26 cellular contexts compared by ENCODE assay signal in genomic region chr15:43215961-43216360, GRCh38. TPM values are rescaled to one million over a fixed set of nuclear protein-coding genes. Genes with fewer than 3 reads are reported as not detected.
DNase-seq lines count a peak whose midpoint lies in the region; ATAC-seq and TF ChIP-seq lines count a peak whose summit lies in the region.
"Had no signal": no experiment of that assay in that cellular context is flagged by ENCODE, and none has a peak within 500 bp of the region (broad histone marks: within the 10 kb centered on the region; RNA-seq: fewer than 3 reads in every experiment).

No MANE protein-coding gene starts in this region.

- no peak overlapping the region for H2AFZ ChIP-seq in PC-9

- POLR2A ChIA-PET in PC-9 (lab: Charles Lee; ENCODE audit: unreplicated experiment) = interaction anchor here (0.7 kb wide), 1 partner anchor 70 kb away, joined by 4 read pairs; no protein-coding TSS in a partner anchor

- H3K9me2 ChIP-seq in PC-9 (ENCODE audit: insufficient read depth) = no peaks in the 10 kb centered on the region

- 0 out of 2 replicates have a peak, but pooled peaks cover 3% of the 10 kb centered on the region for H3F3A ChIP-seq in PC-9 (ENCODE audit: insufficient read depth, low read depth)

- H3K9me3 ChIP-seq in PC-9 (ENCODE audit: insufficient read depth, low read depth) = no peaks in the 10 kb centered on the region
- H3K9me3 ChIP-seq: heart left ventricle, lower lobe of right lung, suprapubic skin, uterus had no signal

- no peak overlapping the region for H3K27ac ChIP-seq in PC-9
- H3K27ac ChIP-seq: 22Rv1; BLaER1 treated with 17β-estradiol and CSF1 and Interleukin-3, amounts not matched to agents 10 nM and 100 nM; heart left ventricle; lower lobe of right lung; suprapubic skin; uterus had no signal

- H3K36me3 ChIP-seq in PC-9 (ENCODE audit: low read depth) = no peaks in the 10 kb centered on the region
- H3K36me3 ChIP-seq: BLaER1 treated with 17β-estradiol and CSF1 and Interleukin-3, amounts not matched to agents 10 nM and 100 nM; heart left ventricle; lower lobe of right lung; suprapubic skin; uterus had no signal

- H4K20me1 ChIP-seq in PC-9 (ENCODE audit: insufficient read depth) = no peaks in the 10 kb centered on the region
- H4K20me1 ChIP-seq: BLaER1 treated with 17β-estradiol and CSF1 and Interleukin-3, amounts not matched to agents 10 nM and 100 nM had no signal

- CTCF ChIA-PET in PC-9 (lab: Charles Lee) = no interaction called here

- TF ChIP-seq CTCF in PC-9 (conservative IDR thresholded peaks at IDR 0.05) = no peak
- TF ChIP-seq CTCF in epithelial cell of esophagus (IDR thresholded peaks at IDR 0.05; ENCODE audit: insufficient read depth, low read depth, low read length, missing control alignments) = no peak

- intact Hi-C loops in PC-9 (cut with micrococcal nuclease; ENCODE audit: unreplicated experiment) = no loop called here
- intact Hi-C loops in posterior vena cava (cut with DNase I) = loop anchor here in 1 of 2 donors (5.0 kb wide), 1 partner anchor 591 kb away; no protein-coding TSS in a partner anchor

- H3K4me2 ChIP-seq in PC-9 = no peak overlapping the region
- H3K4me2 ChIP-seq: BLaER1 treated with 17β-estradiol and CSF1 and Interleukin-3, amounts not matched to agents 10 nM and 100 nM had no signal

- H3K27me3 ChIP-seq in PC-9 (ENCODE audit: insufficient read depth, low read depth) = no peaks in the 10 kb centered on the region
- H3K27me3 ChIP-seq: BLaER1 treated with 17β-estradiol and CSF1 and Interleukin-3, amounts not matched to agents 10 nM and 100 nM; heart left ventricle; suprapubic skin; uterus had no signal

- ATAC-seq in GM19328 (IDR thresholded peaks at IDR 0.05; ENCODE audit: unreplicated experiment) (no peak), GM21367 (IDR thresholded peaks at IDR 0.05; ENCODE audit: unreplicated experiment) (no peak)
- ATAC-seq: activated CD4-positive, CD25-positive, alpha-beta regulatory T cell treated with anti-CD3 and anti-CD28 coated beads, Interleukin-2, amount 50 U/mL, for 24 hours; activated CD8-positive, alpha-beta T cell treated with anti-CD3 and anti-CD28 coated beads, Interleukin-2, amount 10 ng/mL, durations not matched to agents 7 days and 5 days; activated T-cell treated with anti-CD3 and anti-CD28 coated beads, Interleukin-2, amount 50 U/mL, for 4 hours; heart left ventricle; lower lobe of right lung; right cardiac atrium had no signal

- peak; percentile 77 for DNase-seq in DMS53 (lab: John Stamatoyannopoulos, UW)
- no peak for DNase-seq in DMS53 treated with DMSO at 0.1 percent for 48 hours (lab: John Stamatoyannopoulos, UW; ENCODE audit: unreplicated experiment)
- DNase-seq in PC-9 = peak; percentile 32 to 69
- peak; percentile 76 for DNase-seq in epithelial cell of esophagus (ENCODE audit: low read depth)
- DNase-seq in posterior vena cava (ENCODE audit: low spot score) = peak; percentile 30
- no peak for DNase-seq in stimulated activated CD4-positive, alpha-beta T cell treated with anti-CD3 and anti-CD28 coated beads, Interleukin-4, amount 100 ng/mL, for 1 hour
- DNase-seq: activated CD8-positive, alpha-beta T cell treated with anti-CD3 and anti-CD28 coated beads, Interleukin-2, amount 10 ng/mL, durations not matched to agents 7 days and 5 days; activated naive CD4-positive, alpha-beta T cell treated with anti-CD3 and anti-CD28 coated beads for 36 hours; activated T-cell treated with anti-CD3 and anti-CD28 coated beads, Interleukin-2, amount 50 U/mL, for 4 hours; anterior cingulate cortex; Calu3; heart left ventricle; KG1; lower lobe of right lung; NCI-H187 treated with DMSO at 0.1 percent for 48 hours; NCI-H226; right cardiac atrium; stimulated activated CD4-positive, alpha-beta T cell treated with anti-CD3 and anti-CD28 coated beads, Interleukin-15, amount 100 ng/mL, for 24 hours; uterus had no signal

- no TSS peak for BruUV-seq in PC-9 (replicated peaks; lab: Mats Ljungman, UMichigan)

- no peak overlapping the region for H3K4me3 ChIP-seq in PC-9
- H3K4me3 ChIP-seq in epithelial cell of esophagus (ENCODE audit: low read length) = no peak overlapping the region
- H3K4me3 ChIP-seq: BLaER1 treated with 17β-estradiol and CSF1 and Interleukin-3, amounts not matched to agents 10 nM and 100 nM; heart left ventricle; lower lobe of right lung; suprapubic skin; uterus had no signal

- H3K79me2 ChIP-seq in PC-9 (ENCODE audit: low read depth) = no peaks in the 10 kb centered on the region

- H3K4me1 ChIP-seq in PC-9 (replicated peaks; ENCODE audit: insufficient read depth) = no peaks in the 10 kb centered on the region
- H3K4me1 ChIP-seq: BLaER1 treated with 17β-estradiol and CSF1 and Interleukin-3, amounts not matched to agents 10 nM and 100 nM; lower lobe of right lung; uterus had no signal

RNA-seq across cellular contexts. Expression of gene EPB42, which starts 4.9 kb away (rescaled TPM):
- total RNA-seq in PC-9 (2021) = not detected in 2 replicates
- total RNA-seq in posterior vena cava = under 1 TPM; 0.43 to 0.65 TPM
- total RNA-seq: activated CD8-positive, alpha-beta T cell treated with anti-CD3 and anti-CD28 coated beads, Interleukin-2, amount 10 ng/mL, durations not matched to agents 7 days and 5 days; activated naive CD4-positive, alpha-beta T cell treated with anti-CD3 and anti-CD28 coated beads for 36 hours; activated T-cell treated with anti-CD3 and anti-CD28 coated beads, Interleukin-2, amount 50 U/mL, for 4 hours; Calu3; fibroblast of lung; lower lobe of right lung; right cardiac atrium; suprapubic skin had no signal

RNA-seq across cellular contexts. Expression of gene CCNDBP1, which starts 30.8 kb away (rescaled TPM):
- total RNA-seq in PC-9 (2021) (44.0 and 50.2 TPM in 2 replicates), posterior vena cava (10 to 100 TPM; 49.6 to 52.6 TPM)

RNA-seq across cellular contexts. Expression of gene TGM5, which starts 50.8 kb away (rescaled TPM):
- total RNA-seq in PC-9 (2021) (0.39 and 1.7 TPM in 2 replicates), posterior vena cava (1 to 10 TPM in 1 of 2 donors, under 1 TPM in 1; 0.56 to 1.0 TPM)
- total RNA-seq: activated naive CD4-positive, alpha-beta T cell treated with anti-CD3 and anti-CD28 coated beads for 36 hours; activated T-cell treated with anti-CD3 and anti-CD28 coated beads, Interleukin-2, amount 50 U/mL, for 4 hours; Calu3; right cardiac atrium; uterus had no signal

Comparison
In these comparisons a context has a peak if more than half of its experiments do, and no peak if none do; other contexts are left out.
1. DNase-seq: peak in DMS53 (single experiment), PC-9 (2 of 2), epithelial cell of esophagus (single experiment) and posterior vena cava (single experiment); none in DMS53 treated with DMSO at 0.1 percent for 48 hours (single experiment) and stimulated activated CD4-positive, alpha-beta T cell treated with anti-CD3 and anti-CD28 coated beads, Interleukin-4, amount 100 ng/mL, for 1 hour (single experiment).